14 cellular contexts compared by ENCODE assay signal in genomic region chr22:38124236-38124974, GRCh38. TPM values are rescaled to one million over a fixed set of nuclear protein-coding genes. Genes with fewer than 3 reads are reported as not detected.
DNase-seq lines count a peak whose midpoint lies in the region; ATAC-seq, FAIRE-seq and TF ChIP-seq lines count a peak whose summit lies in the region.
"Had no signal": no experiment of that assay in that cellular context is flagged by ENCODE, and none has a peak within 500 bp of the region (broad histone marks: within the 10 kb centered on the region; RNA-seq: fewer than 3 reads in every experiment).

No MANE protein-coding gene starts in this region.

- H3K4me1 ChIP-seq in HepG2 (ENCODE audit: insufficient read depth, low read length) (no peaks in the 10 kb centered on the region), right lobe of liver (no peaks in the 10 kb centered on the region)

- TF ChIP-seq POLR2A in HepG2 (IDR thresholded peaks at IDR 0.05; ENCODE audit: insufficient read depth in 1 of 2, low read depth in 2 of 2, low read length in 2 of 2) = no peak
- TF ChIP-seq POLR2A in right lobe of liver (IDR thresholded peaks at IDR 0.05) = no peak

- H3K9me3 ChIP-seq in HepG2 (ENCODE audit: low read length) (no peaks in the 10 kb centered on the region), right lobe of liver (no peaks in the 10 kb centered on the region)
- H3K9me3 ChIP-seq: neutrophil had no signal

- TF ChIP-seq CTCF in HepG2 (CRISPR knock-in tag; IDR thresholded peaks at IDR 0.05) = no peak
- no peak for TF ChIP-seq CTCF in right lobe of liver (IDR thresholded peaks at IDR 0.05)
- TF ChIP-seq CTCF in glutamatergic neuron (IDR thresholded peaks at IDR 0.05; ENCODE audit: partially characterized antibody, unreplicated experiment) = peak; percentile 22

- peak; percentile 37 for ATAC-seq in HepG2
- ATAC-seq in right lobe of liver = no peak
- ATAC-seq: GM12878 had no signal

- no peaks in the 10 kb centered on the region for H4K20me1 ChIP-seq in HepG2 (ENCODE audit: insufficient read depth, low read length)

- no TSS peak for BruUV-seq in HepG2 (replicated peaks; lab: Mats Ljungman, UMichigan)

- 87% methylated on average over 20 of the region's 21 CpGs for WGBS in HepG2 (ENCODE audit: low lambda C conversion rate)
- 86% methylated on average over 6 of the region's 21 CpGs for WGBS in right lobe of liver (ENCODE audit: insufficient coverage, low coverage, low lambda C conversion rate, missing lambda C conversion rate)

- intact Hi-C loops in HepG2 (cut with micrococcal nuclease; ENCODE audit: unreplicated experiment) (no loop called here), right lobe of liver (cut with DNase I) (no loop called here)

- H3K4me3 Mint-ChIP-seq in glutamatergic neuron (ENCODE audit: unreplicated experiment) = no peak overlapping the region

- no peak overlapping the region for H2AFZ ChIP-seq in HepG2 (ENCODE audit: low read length)
- H2AFZ ChIP-seq: PC-9 had no signal

- no peak overlapping the region for H3K9ac ChIP-seq in HepG2 (ENCODE audit: insufficient read depth, low read depth, low read length)

- H3K36me3 ChIP-seq in HepG2 (replicated peaks in 1 of 2; ENCODE audit: control insufficient read depth in 1 of 2, insufficient read depth in 2 of 2, low read length in 2 of 2) = no peaks in the 10 kb centered on the region
- no peaks in the 10 kb centered on the region for H3K36me3 ChIP-seq in right lobe of liver

- H3K9me3 Mint-ChIP-seq in glutamatergic neuron (ENCODE audit: unreplicated experiment) = no peaks in the 10 kb centered on the region

- no peak for TF ChIP-seq RAD21 in HepG2 (CRISPR knock-in tag; IDR thresholded peaks at IDR 0.05)

- POLR2A ChIA-PET in HepG2 (lab: Yijun Ruan, JAX) = no interaction called here

- H3K27me3 Mint-ChIP-seq in glutamatergic neuron (ENCODE audit: unreplicated experiment) = peaks cover 6% of the 10 kb centered on the region

- peaks cover 9% of the 10 kb centered on the region for H3K4me1 Mint-ChIP-seq in glutamatergic neuron (ENCODE audit: low read depth, unreplicated experiment)

- CTCF ChIA-PET in HepG2 (lab: Yijun Ruan, JAX; ENCODE audit: low intra/inter-chr PET ratio, low total read pairs) = no interaction called here

- in situ Hi-C loops in HepG2 (cut with HindIII; ENCODE audit: extremely low pct_ligation_motif_present, low pct_unique_long_range_greater_than_20kb) = no loop called here

- H3K27ac ChIP-seq in HepG2 (ENCODE audit: extremely low read length, insufficient read depth, low read length) = no peak overlapping the region
- no peak overlapping the region for H3K27ac ChIP-seq in right lobe of liver
- H3K27ac ChIP-seq: neutrophil, PC-9 had no signal

- H3K36me3 Mint-ChIP-seq in glutamatergic neuron (ENCODE audit: unreplicated experiment) = no peaks in the 10 kb centered on the region

- DNase-seq in HepG2 (ENCODE audit: low spot score) (no peak), right lobe of liver (no peak), SW480 (ENCODE audit: low spot score) (peak; percentile 43), glutamatergic neuron (no peak), mesenteric fat pad (ENCODE audit: low spot score) (no peak), HK-2 (ENCODE audit: unreplicated experiment) (no peak), putamen (ENCODE audit: low spot score) (no peak), NCI-H1105 treated with DMSO at 0.1 percent for 48 hours (lab: John Stamatoyannopoulos, UW) (no peak)
- DNase-seq: GOT3, NCI-H2081, PC-9 had no signal

- H3K27me3 ChIP-seq in HepG2 (ENCODE audit: control insufficient read depth in 1 of 2, insufficient read depth in 2 of 2, low read length in 2 of 2) = no peaks in the 10 kb centered on the region
- H3K27me3 ChIP-seq in right lobe of liver = no peaks in the 10 kb centered on the region
- H3K27me3 ChIP-seq: neutrophil had no signal

- TF ChIP-seq EP300 in HepG2 (IDR thresholded peaks at IDR 0.05; ENCODE audit: low read depth in 2 of 2, low read length in 2 of 2) = no peak
- no peak for TF ChIP-seq EP300 in HepG2 (CRISPR knock-in tag; IDR thresholded peaks at IDR 0.05; ENCODE audit: borderline replicate concordance)

- no peaks in the 10 kb centered on the region for H3K79me2 ChIP-seq in HepG2 (ENCODE audit: insufficient read depth, low read length)

- no peak overlapping the region for H3K4me3 ChIP-seq in HepG2 (replicated peaks in 1 of 3; ENCODE audit: insufficient read depth in 1 of 3, low read depth in 2 of 3, low read length in 3 of 3)
- H3K4me3 ChIP-seq in right lobe of liver = no peak overlapping the region
- H3K4me3 ChIP-seq: GM12878, PC-9 had no signal

- peak overlapping the region; percentile 57 for H3K27ac Mint-ChIP-seq in glutamatergic neuron (ENCODE audit: unreplicated experiment)

- H3K4me2 ChIP-seq in HepG2 (ENCODE audit: low read depth, low read length) = no peak overlapping the region
- H3K4me2 ChIP-seq: PC-9 had no signal

- no peak for FAIRE-seq in HepG2 (lab: Jason Lieb, UNC)
- FAIRE-seq: GM12878 had no signal

RNA-seq across cellular contexts. Expression of gene BAIAP2L2, which starts 13.9 kb away (rescaled TPM):
- 3.0 and 4.4 TPM in 2 replicates for total RNA-seq in HepG2 (2016; rRNA removed; fragmentation: Illumina TruSeq; extraction: Trizol)
- 2.2 and 2.3 TPM in 2 replicates for total RNA-seq in HepG2 (2016; cell fraction: cytosol; rRNA removed; fragmentation: Illumina TruSeq; extraction: Trizol; ENCODE audit: low read depth)
- 1.8 and 4.6 TPM in 2 replicates for total RNA-seq in HepG2 (2016; cell fraction: insoluble cytoplasmic fraction; rRNA removed; fragmentation: Illumina TruSeq; extraction: Trizol)
- total RNA-seq in HepG2 (2016; cell fraction: membrane; rRNA removed; fragmentation: Illumina TruSeq; extraction: Trizol) = 2.9 and 3.5 TPM in 2 replicates
- total RNA-seq in HepG2 (2016; cell fraction: nucleus; rRNA removed; fragmentation: Illumina TruSeq; extraction: Trizol) = 3.9 and 4.3 TPM in 2 replicates
- polyA plus RNA-seq in HepG2 (2011; rRNA removed) = 7.5 and 8.4 TPM in 2 replicates
- 3.0 and 4.7 TPM in 2 replicates for polyA plus RNA-seq in HepG2 (2011; cell fraction: cytosol; rRNA removed)
- 77.2 and 103 TPM in 2 replicates for polyA plus RNA-seq in HepG2 (2011; cell fraction: nucleus; rRNA removed)
- polyA plus RNA-seq in HepG2 (2012) = 5.6 and 7.7 TPM in 2 replicates
- polyA plus RNA-seq in HepG2 (2016; cell fraction: cytosol; fragmentation: Illumina TruSeq; extraction: Trizol; ENCODE audit: low read depth) = 3.1 and 3.4 TPM in 2 replicates
- polyA plus RNA-seq in HepG2 (2016; cell fraction: insoluble cytoplasmic fraction; fragmentation: Illumina TruSeq; extraction: Trizol; ENCODE audit: low read depth) = 4.8 and 7.0 TPM in 2 replicates
- 4.5 TPM in 2 replicates for polyA plus RNA-seq in HepG2 (2016; cell fraction: membrane; fragmentation: Illumina TruSeq; extraction: Trizol; ENCODE audit: low read depth)
- 34.3 and 34.8 TPM in 2 replicates for polyA plus RNA-seq in HepG2 (2016; cell fraction: nucleus; fragmentation: Illumina TruSeq; extraction: Trizol; ENCODE audit: insufficient read depth, low read depth)
- 0.23 and 3.8 TPM in 2 replicates for polyA minus RNA-seq in HepG2 (2011; rRNA and poly(A)+ RNA removed; ENCODE audit: low replicate concordance)
- polyA minus RNA-seq in HepG2 (2011; cell fraction: cytosol; rRNA and poly(A)+ RNA removed) = 3.0 and 4.1 TPM in 2 replicates
- 4.5 and 5.1 TPM in 2 replicates for polyA minus RNA-seq in HepG2 (2011; cell fraction: nucleus; rRNA and poly(A)+ RNA removed)
- total RNA-seq in right lobe of liver = 1 to 10 TPM in 3 of 6 experiments, under 1 TPM in 3; 0.79 to 5.0 (median 1.4) TPM
- total RNA-seq in glutamatergic neuron (ENCODE audit: unreplicated experiment) = 28.6 TPM
- 1.8 TPM for total RNA-seq in mesenteric fat pad

RNA-seq across cellular contexts. Expression of gene SLC16A8, which starts 40.4 kb away (rescaled TPM):
- not detected in 2 replicates for total RNA-seq in HepG2 (2016; rRNA removed; fragmentation: Illumina TruSeq; extraction: Trizol)
- not detected in 2 replicates for total RNA-seq in HepG2 (2016; cell fraction: cytosol; rRNA removed; fragmentation: Illumina TruSeq; extraction: Trizol; ENCODE audit: low read depth)
- not detected in 2 replicates for total RNA-seq in HepG2 (2016; cell fraction: insoluble cytoplasmic fraction; rRNA removed; fragmentation: Illumina TruSeq; extraction: Trizol)
- not detected in 2 replicates for total RNA-seq in HepG2 (2016; cell fraction: membrane; rRNA removed; fragmentation: Illumina TruSeq; extraction: Trizol)
- not detected in 2 replicates for total RNA-seq in HepG2 (2016; cell fraction: nucleus; rRNA removed; fragmentation: Illumina TruSeq; extraction: Trizol)
- polyA plus RNA-seq in HepG2 (2011; rRNA removed) = not detected in 2 replicates
- polyA plus RNA-seq in HepG2 (2011; cell fraction: cytosol; rRNA removed) = not detected in 2 replicates
- not detected in 2 replicates for polyA plus RNA-seq in HepG2 (2011; cell fraction: nucleus; rRNA removed)
- 0.44 and 0.49 TPM in 2 replicates for polyA plus RNA-seq in HepG2 (2012)
- not detected in 2 replicates for polyA plus RNA-seq in HepG2 (2016; cell fraction: cytosol; fragmentation: Illumina TruSeq; extraction: Trizol; ENCODE audit: low read depth)
- not detected in 2 replicates for polyA plus RNA-seq in HepG2 (2016; cell fraction: insoluble cytoplasmic fraction; fragmentation: Illumina TruSeq; extraction: Trizol; ENCODE audit: low read depth)
- polyA plus RNA-seq in HepG2 (2016; cell fraction: membrane; fragmentation: Illumina TruSeq; extraction: Trizol; ENCODE audit: low read depth) = not detected in 2 replicates
- not detected in 2 replicates for polyA plus RNA-seq in HepG2 (2016; cell fraction: nucleus; fragmentation: Illumina TruSeq; extraction: Trizol; ENCODE audit: insufficient read depth, low read depth)
- not detected in 2 replicates for polyA minus RNA-seq in HepG2 (2011; rRNA and poly(A)+ RNA removed; ENCODE audit: low replicate concordance)
- not detected in 2 replicates for polyA minus RNA-seq in HepG2 (2011; cell fraction: cytosol; rRNA and poly(A)+ RNA removed)
- not detected in 2 replicates for polyA minus RNA-seq in HepG2 (2011; cell fraction: nucleus; rRNA and poly(A)+ RNA removed)
- not detected for total RNA-seq in right lobe of liver
- total RNA-seq in glutamatergic neuron (ENCODE audit: unreplicated experiment) = not detected
- not detected for total RNA-seq in mesenteric fat pad
- total RNA-seq: G401, GM12878, PC-9 had no signal
- polyA plus RNA-seq: GM12878 had no signal

RNA-seq across cellular contexts. Expression of gene PLA2G6, which starts 57.2 kb away (rescaled TPM):
- total RNA-seq in HepG2 (2016; rRNA removed; fragmentation: Illumina TruSeq; extraction: Trizol) (1.8 and 4.8 TPM in 2 replicates), right lobe of liver (10 to 100 TPM in 5 of 6 experiments, 1 to 10 TPM in 1; 8.1 to 32.9 (median 19.8) TPM), glutamatergic neuron (ENCODE audit: unreplicated experiment) (42.2 TPM), mesenteric fat pad (54.1 TPM)
- 0.61 and 0.71 TPM in 2 replicates for total RNA-seq in HepG2 (2016; cell fraction: cytosol; rRNA removed; fragmentation: Illumina TruSeq; extraction: Trizol; ENCODE audit: low read depth)
- 1.9 and 5.2 TPM in 2 replicates for total RNA-seq in HepG2 (2016; cell fraction: insoluble cytoplasmic fraction; rRNA removed; fragmentation: Illumina TruSeq; extraction: Trizol)
- total RNA-seq in HepG2 (2016; cell fraction: membrane; rRNA removed; fragmentation: Illumina TruSeq; extraction: Trizol) = 1.3 TPM in 2 replicates
- total RNA-seq in HepG2 (2016; cell fraction: nucleus; rRNA removed; fragmentation: Illumina TruSeq; extraction: Trizol) = 8.4 and 11.2 TPM in 2 replicates
- 11.5 and 12.3 TPM in 2 replicates for polyA plus RNA-seq in HepG2 (2011; rRNA removed)
- polyA plus RNA-seq in HepG2 (2011; cell fraction: cytosol; rRNA removed) = 2.7 and 3.9 TPM in 2 replicates
- polyA plus RNA-seq in HepG2 (2011; cell fraction: nucleus; rRNA removed) = 73.3 and 101 TPM in 2 replicates
- polyA plus RNA-seq in HepG2 (2012) = 6.5 and 7.3 TPM in 2 replicates
- 0.44 and 0.53 TPM in 2 replicates for polyA plus RNA-seq in HepG2 (2016; cell fraction: cytosol; fragmentation: Illumina TruSeq; extraction: Trizol; ENCODE audit: low read depth)
- polyA plus RNA-seq in HepG2 (2016; cell fraction: insoluble cytoplasmic fraction; fragmentation: Illumina TruSeq; extraction: Trizol; ENCODE audit: low read depth) = 0.96 and 1.7 TPM in 2 replicates
- 0.88 and 1.6 TPM in 2 replicates for polyA plus RNA-seq in HepG2 (2016; cell fraction: membrane; fragmentation: Illumina TruSeq; extraction: Trizol; ENCODE audit: low read depth)
- 22.2 and 23.2 TPM in 2 replicates for polyA plus RNA-seq in HepG2 (2016; cell fraction: nucleus; fragmentation: Illumina TruSeq; extraction: Trizol; ENCODE audit: insufficient read depth, low read depth)
- 27.4 and 36.9 TPM in 2 replicates for polyA minus RNA-seq in HepG2 (2011; rRNA and poly(A)+ RNA removed; ENCODE audit: low replicate concordance)
- 2.6 and 3.8 TPM in 2 replicates for polyA minus RNA-seq in HepG2 (2011; cell fraction: cytosol; rRNA and poly(A)+ RNA removed)
- 21.3 and 31.8 TPM in 2 replicates for polyA minus RNA-seq in HepG2 (2011; cell fraction: nucleus; rRNA and poly(A)+ RNA removed)
